ENCODE assay signal across 10 cellular contexts in genomic region chr12:54588110-54588831, GRCh38. TPM values are rescaled to one million over a fixed set of nuclear protein-coding genes. Genes with fewer than 3 reads are reported as not detected.
A peak's percentile ranks its signal among the peaks of the same experiment; 100 is the strongest.
DNase-seq lines count a peak whose midpoint lies in the region; ATAC-seq and TF ChIP-seq lines count a peak whose summit lies in the region.
"Had no signal": no experiment of that assay in that cellular context is flagged by ENCODE, and none has a peak within 500 bp of the region (broad histone marks: within the 10 kb centered on the region; RNA-seq: fewer than 3 reads in every experiment).

Gene PPP1R1A (minus strand): TSS chr12:54588659. CDS start chr12:54588488, 171 bp downstream.

- H3K27ac ChIP-seq in duodenal mucosa (ENCODE audit: low read depth, low read length) = no peak within 1 kb of the TSS
- peak within 1 kb of the TSS in 2 of 4 donors; percentile 42 to 69 for H3K27ac ChIP-seq in transverse colon
- H3K27ac ChIP-seq: neutrophil had no signal

- peak within 1 kb of the TSS; percentile 55 to 58 for H3K4me3 ChIP-seq in duodenal mucosa (ENCODE audit: low read depth in 1 of 2, low read length in 2 of 2)
- peak within 1 kb of the TSS; percentile 29 to 57 (median 41) for H3K4me3 ChIP-seq in transverse colon

- H3K4me3 Mint-ChIP-seq in activated CD4-positive, alpha-beta T cell treated with anti-CD3 and anti-CD28 coated beads, Interleukin-2, amount 10 ng/mL, durations not matched to agents 24 days and 14 days = peak within 1 kb of the TSS; percentile 45
- H3K4me3 Mint-ChIP-seq in mesothelial cell of epicardium = peak within 1 kb of the TSS; percentile 52

- H3K9ac ChIP-seq in duodenal mucosa (ENCODE audit: low read depth in 1 of 2, low read length in 2 of 2) = no peak within 1 kb of the TSS

- TF ChIP-seq CTCF in mesothelial cell of epicardium (IDR thresholded peaks at IDR 0.05; ENCODE audit: unreplicated experiment) = no peak
- TF ChIP-seq CTCF in transverse colon (IDR thresholded peaks at IDR 0.05) = no peak

- in situ Hi-C loops in transverse colon (cut with MboI; ENCODE audit: low pct_ligation_motif_present in 1 of 4, low pct_unique_long_range_greater_than_20kb in 1 of 4, low sequenced_read_pairs in 3 of 4) = loop anchor here in 1 of 4 donors (25.0 kb wide), 1 partner anchor 374 kb away; no protein-coding TSS in a partner anchor

- peaks cover 5% of the 10 kb centered on the region for H3K4me1 Mint-ChIP-seq in activated CD4-positive, alpha-beta T cell treated with anti-CD3 and anti-CD28 coated beads, Interleukin-2, amount 10 ng/mL, durations not matched to agents 24 days and 14 days
- peaks cover 3% of the 10 kb centered on the region for H3K4me1 Mint-ChIP-seq in mesothelial cell of epicardium

- intact Hi-C loops in activated CD4-positive, alpha-beta T cell treated with anti-CD3 and anti-CD28 coated beads, Interleukin-2, amount 10 ng/mL, durations not matched to agents 24 days and 14 days (cut with micrococcal nuclease) = no loop called here
- intact Hi-C loops in transverse colon (cut with DNase I; ENCODE audit: low total_unique reads) = no loop called here

- ATAC-seq in HG02678 (IDR thresholded peaks at IDR 0.05; ENCODE audit: unreplicated experiment) (no peak), HG02970 (IDR thresholded peaks at IDR 0.05; ENCODE audit: low FRiP score, unreplicated experiment) (no peak)

- no peaks in the 10 kb centered on the region for H3K9me3 Mint-ChIP-seq in activated CD4-positive, alpha-beta T cell treated with anti-CD3 and anti-CD28 coated beads, Interleukin-2, amount 10 ng/mL, durations not matched to agents 24 days and 14 days
- H3K9me3 Mint-ChIP-seq in mesothelial cell of epicardium = no peaks in the 10 kb centered on the region

- H3K36me3 Mint-ChIP-seq in activated CD4-positive, alpha-beta T cell treated with anti-CD3 and anti-CD28 coated beads, Interleukin-2, amount 10 ng/mL, durations not matched to agents 24 days and 14 days (ENCODE audit: low read depth) = no peaks in the 10 kb centered on the region
- H3K36me3 Mint-ChIP-seq in mesothelial cell of epicardium = no peaks in the 10 kb centered on the region

- peak; percentile 59 for DNase-seq in activated CD4-positive, alpha-beta T cell treated with anti-CD3 and anti-CD28 coated beads, Interleukin-2, amount 10 ng/mL, durations not matched to agents 24 days and 14 days
- DNase-seq in activated CD4-positive, alpha-beta T cell treated with anti-CD3 and anti-CD28 coated beads for 4 hours = no peak
- DNase-seq in mesothelial cell of epicardium (ENCODE audit: low spot score in 2 of 2, unreplicated experiment in 2 of 2) = no peak
- peak; percentile 12 for DNase-seq in transverse colon
- DNase-seq in NCI-H2107 treated with DMSO at 0.1 percent for 48 hours (lab: John Stamatoyannopoulos, UW; ENCODE audit: unreplicated experiment) = no peak

- H3K4me1 ChIP-seq in duodenal mucosa (ENCODE audit: control insufficient read depth in 1 of 2, insufficient read depth in 2 of 2, low read length in 2 of 2) (no peaks in the 10 kb centered on the region), transverse colon (peaks cover 3 to 15% (median 9%) of the 10 kb centered on the region in 4 donors)

- H3K27me3 ChIP-seq in duodenal mucosa (ENCODE audit: control insufficient read depth in 1 of 2, insufficient read depth in 2 of 2, low read length in 2 of 2) (peaks cover 9 to 14% of the 10 kb centered on the region in 2 donors), transverse colon (peaks cover 40% of the 10 kb centered on the region)

- H3K27ac Mint-ChIP-seq in activated CD4-positive, alpha-beta T cell treated with anti-CD3 and anti-CD28 coated beads, Interleukin-2, amount 10 ng/mL, durations not matched to agents 24 days and 14 days = no peak within 1 kb of the TSS
- no peak within 1 kb of the TSS for H3K27ac Mint-ChIP-seq in mesothelial cell of epicardium

- H3K27me3 Mint-ChIP-seq in activated CD4-positive, alpha-beta T cell treated with anti-CD3 and anti-CD28 coated beads, Interleukin-2, amount 10 ng/mL, durations not matched to agents 24 days and 14 days = peaks cover 72% of the 10 kb centered on the region
- peaks cover 83% of the 10 kb centered on the region for H3K27me3 Mint-ChIP-seq in mesothelial cell of epicardium (ENCODE audit: low read depth)

- TF ChIP-seq POLR2A in transverse colon (IDR thresholded peaks at IDR 0.05) = no peak

- H3K36me3 ChIP-seq in duodenal mucosa (ENCODE audit: control insufficient read depth in 1 of 2, insufficient read depth in 2 of 2, low read length in 2 of 2) = no peaks in the 10 kb centered on the region
- no peaks in the 10 kb centered on the region for H3K36me3 ChIP-seq in transverse colon
- H3K36me3 ChIP-seq: neutrophil had no signal

- H3K9me3 ChIP-seq in duodenal mucosa (ENCODE audit: control insufficient read depth in 1 of 2, low read length in 2 of 2) (no peaks in the 10 kb centered on the region), transverse colon (no peaks in the 10 kb centered on the region)
- H3K9me3 ChIP-seq: neutrophil had no signal

- no peak for TF ChIP-seq EP300 in transverse colon (IDR thresholded peaks at IDR 0.05; ENCODE audit: low read depth)

- 8% methylated on average over 31 of the region's 75 CpGs; no CpG with 5 or more reads in 1 of the 2 donors for WGBS in transverse colon (ENCODE audit: low coverage in 1 of 2), 2 donors

RNA-seq across cellular contexts. Expression of gene PPP1R1A, which starts in this region (rescaled TPM):
- total RNA-seq in activated CD4-positive, alpha-beta T cell treated with anti-CD3 and anti-CD28 coated beads, Interleukin-2, amount 10 ng/mL, durations not matched to agents 24 days and 14 days = not detected in 2 replicates
- 0.54 to 1.0 TPM (median 0.76 TPM) in 3 replicates for total RNA-seq in mesothelial cell of epicardium
- 10 to 100 TPM in 1 of 4 donors, 1 to 10 TPM in 3; 3.3 to 67.0 (median 4.0) TPM for total RNA-seq in transverse colon
- total RNA-seq: activated CD8-positive, alpha-beta memory T cell treated with anti-CD3 and anti-CD28 coated beads for 36 hours had no signal

Comparison
In these comparisons a context has a peak if more than half of its experiments do, and no peak if none do; other contexts are left out.
1. Peak in DNase-seq in activated CD4-positive, alpha-beta T cell treated with anti-CD3 and anti-CD28 coated beads, Interleukin-2, amount 10 ng/mL, durations not matched to agents 24 days and 14 days; RNA of the gene not detected or under 1 TPM.